18 cellular contexts compared by ENCODE assay signal in the genomic region with DNA sequence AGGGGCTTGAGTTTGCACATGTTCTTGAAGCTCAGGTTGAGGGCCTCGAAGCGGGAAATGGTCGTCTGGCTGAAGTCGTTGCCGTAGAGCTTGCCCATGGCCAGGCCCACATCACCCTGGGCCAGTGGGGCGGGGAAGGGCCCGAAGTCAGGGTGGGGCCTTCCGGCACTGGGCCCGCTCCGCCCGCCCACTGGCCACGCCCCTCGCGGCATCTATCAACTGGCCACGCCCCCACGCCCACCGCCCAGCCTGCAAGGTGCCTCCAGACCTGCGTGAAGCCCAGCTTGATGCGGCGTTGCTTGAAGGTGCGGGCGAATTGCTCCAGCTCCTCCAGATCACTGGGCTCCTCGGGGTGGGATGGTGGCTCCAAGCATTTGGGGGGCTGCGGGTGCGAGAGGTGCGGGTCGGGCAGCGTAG. TPM values are rescaled to one million over a fixed set of nuclear protein-coding genes. Genes with fewer than 3 reads are reported as not detected.
DNase-seq lines count a peak whose midpoint lies in the region; ATAC-seq and TF ChIP-seq lines count a peak whose summit lies in the region.
"Had no signal": no experiment of that assay in that cellular context is flagged by ENCODE, and none has a peak within 500 bp of the region (broad histone marks: within the 10 kb centered on the region; RNA-seq: fewer than 3 reads in every experiment).

No MANE protein-coding gene starts in this region.

- intact Hi-C loops in sciatic nerve (cut with DNase I) = no loop called here
- intact Hi-C loops in mucosa of descending colon (cut with DNase I, micrococcal nuclease) = no loop called here

- no peak overlapping the region for H3K4me3 Mint-ChIP-seq in stimulated activated naive CD8-positive, alpha-beta T cell treated with anti-CD3 and anti-CD28 coated beads, Interleukin-15, amount 100 ng/mL, for 72 hours
- H3K4me3 Mint-ChIP-seq in glutamatergic neuron (ENCODE audit: unreplicated experiment) (no peak overlapping the region), nephron progenitor cell (no peak overlapping the region)
- H3K4me3 Mint-ChIP-seq: activated naive CD8-positive, alpha-beta T cell had no signal

- ATAC-seq in stimulated activated naive CD8-positive, alpha-beta T cell treated with anti-CD3 and anti-CD28 coated beads, Interleukin-15, amount 100 ng/mL, for 72 hours = peak; percentile 39
- no peak for ATAC-seq in stimulated activated naive CD8-positive, alpha-beta T cell treated with anti-CD3 and anti-CD28 coated beads, Interleukin-15, Interleukin-2, amounts not matched to agents 100 U/mL and 50 U/mL, for 24 hours
- no peak for ATAC-seq in sciatic nerve
- ATAC-seq in mucosa of descending colon = no peak
- ATAC-seq in HG03139 (IDR thresholded peaks at IDR 0.05; ENCODE audit: unreplicated experiment) = no peak
- ATAC-seq: upper lobe of right lung had no signal

- TF ChIP-seq CTCF in glutamatergic neuron (IDR thresholded peaks at IDR 0.05; ENCODE audit: partially characterized antibody, unreplicated experiment) (no peak), nephron progenitor cell (IDR thresholded peaks at IDR 0.05) (no peak), mucosa of descending colon (IDR thresholded peaks at IDR 0.05) (no peak)

- H3K4me3 ChIP-seq in mucosa of descending colon = no peak overlapping the region
- H3K4me3 ChIP-seq: BLaER1, left ventricle myocardium inferior, upper lobe of right lung had no signal

- H3K4me1 ChIP-seq in mucosa of descending colon (ENCODE audit: low read depth) = peaks cover 13% of the 10 kb centered on the region

- H3K36me3 ChIP-seq in mucosa of descending colon (ENCODE audit: low read depth) = no peaks in the 10 kb centered on the region
- H3K36me3 ChIP-seq: left ventricle myocardium inferior, upper lobe of right lung had no signal

- peaks cover 4% of the 10 kb centered on the region for H3K36me3 Mint-ChIP-seq in glutamatergic neuron (ENCODE audit: unreplicated experiment)
- H3K36me3 Mint-ChIP-seq in nephron progenitor cell (ENCODE audit: low read depth) = no peaks in the 10 kb centered on the region

- DNase-seq in stimulated activated naive CD8-positive, alpha-beta T cell treated with anti-CD3 and anti-CD28 coated beads, Interleukin-15, amount 100 ng/mL, for 72 hours = no peak
- DNase-seq in stimulated activated naive CD8-positive, alpha-beta T cell treated with anti-CD3 and anti-CD28 coated beads, Interleukin-15, Interleukin-2, amounts not matched to agents 100 U/mL and 50 U/mL, for 24 hours = no peak
- DNase-seq in glutamatergic neuron (peak; percentile 53), nephron progenitor cell (peak; percentile 82), sciatic nerve (ENCODE audit: low spot score) (no peak), NCI-H1436 (lab: John Stamatoyannopoulos, UW) (no peak), mucosa of descending colon (no peak)
- DNase-seq: hippocampal formation; left ventricle myocardium inferior; NCI-H1417; occipital lobe; SHP77; stimulated activated naive CD4-positive, alpha-beta T cell treated with Interleukin-2 at 50 U/mL for 16 hours; T-helper 1 cell; upper lobe of right lung had no signal

- H3K9me3 ChIP-seq in mucosa of descending colon = no peaks in the 10 kb centered on the region
- H3K9me3 ChIP-seq: BLaER1, left ventricle myocardium inferior, upper lobe of right lung had no signal

- H3K4me1 Mint-ChIP-seq in stimulated activated naive CD8-positive, alpha-beta T cell treated with anti-CD3 and anti-CD28 coated beads, Interleukin-15, amount 100 ng/mL, for 72 hours = peaks cover 27% of the 10 kb centered on the region
- H3K4me1 Mint-ChIP-seq in glutamatergic neuron (ENCODE audit: low read depth, unreplicated experiment) = peaks cover 8% of the 10 kb centered on the region
- H3K4me1 Mint-ChIP-seq in nephron progenitor cell = peaks cover 26% of the 10 kb centered on the region

- H3K9me3 Mint-ChIP-seq in stimulated activated naive CD8-positive, alpha-beta T cell treated with anti-CD3 and anti-CD28 coated beads, Interleukin-15, amount 100 ng/mL, for 72 hours = no peaks in the 10 kb centered on the region
- peaks cover 2% of the 10 kb centered on the region for H3K9me3 Mint-ChIP-seq in glutamatergic neuron (ENCODE audit: unreplicated experiment)
- no peaks in the 10 kb centered on the region for H3K9me3 Mint-ChIP-seq in nephron progenitor cell

- H3K27me3 Mint-ChIP-seq in stimulated activated naive CD8-positive, alpha-beta T cell treated with anti-CD3 and anti-CD28 coated beads, Interleukin-15, amount 100 ng/mL, for 72 hours = no peaks in the 10 kb centered on the region
- H3K27me3 Mint-ChIP-seq in glutamatergic neuron (ENCODE audit: unreplicated experiment) (peaks cover 2% of the 10 kb centered on the region), nephron progenitor cell (ENCODE audit: low read depth, poor library complexity) (peaks cover 34% of the 10 kb centered on the region)
- H3K27me3 Mint-ChIP-seq: activated naive CD8-positive, alpha-beta T cell had no signal

- no peak overlapping the region for H3K27ac Mint-ChIP-seq in stimulated activated naive CD8-positive, alpha-beta T cell treated with anti-CD3 and anti-CD28 coated beads, Interleukin-15, amount 100 ng/mL, for 72 hours
- no peak overlapping the region for H3K27ac Mint-ChIP-seq in glutamatergic neuron (ENCODE audit: unreplicated experiment)
- no peak overlapping the region for H3K27ac Mint-ChIP-seq in nephron progenitor cell
- H3K27ac Mint-ChIP-seq: activated naive CD8-positive, alpha-beta T cell had no signal

RNA-seq across cellular contexts. Expression of a gene that starts 19.9 kb away (rescaled TPM):
- total RNA-seq in glutamatergic neuron (ENCODE audit: unreplicated experiment) = 24.1 TPM
- total RNA-seq in sciatic nerve = 13.2 TPM
- 10 to 100 TPM; 11.2 to 17.5 (median 17.0) TPM for total RNA-seq in mucosa of descending colon

RNA-seq across cellular contexts. Expression of a gene that starts 25.8 kb away (rescaled TPM):
- total RNA-seq in glutamatergic neuron (ENCODE audit: unreplicated experiment) (79.1 TPM), sciatic nerve (9.2 TPM), mucosa of descending colon (10 to 100 TPM in 1 of 3 donors, 1 to 10 TPM in 1, under 1 TPM in 1; 0.67 to 25.8 (median 2.0) TPM)

RNA-seq across cellular contexts. Expression of a gene that starts 36.4 kb away (rescaled TPM):
- 53.4 TPM for total RNA-seq in glutamatergic neuron (ENCODE audit: unreplicated experiment)
- total RNA-seq in sciatic nerve = 5.6 TPM
- total RNA-seq in mucosa of descending colon = 1 to 10 TPM; 3.9 to 6.8 (median 6.1) TPM

Comparison
In these comparisons a context has a peak if more than half of its experiments do, and no peak if none do; other contexts are left out.
1. DNase-seq: peak in glutamatergic neuron (single experiment) and nephron progenitor cell (single experiment); none in stimulated activated naive CD8-positive, alpha-beta T cell treated with anti-CD3 and anti-CD28 coated beads, Interleukin-15, amount 100 ng/mL, for 72 hours (0 of 2), stimulated activated naive CD8-positive, alpha-beta T cell treated with anti-CD3 and anti-CD28 coated beads, Interleukin-15, Interleukin-2, amounts not matched to agents 100 U/mL and 50 U/mL, for 24 hours (single experiment), sciatic nerve (single experiment), NCI-H1436 (single experiment) and mucosa of descending colon (0 of 3).